12 cellular contexts compared by ENCODE assay signal in genomic region chr10:87961314-87961713, GRCh38.
DNase-seq lines count a peak whose midpoint lies in the region; ATAC-seq, FAIRE-seq and TF ChIP-seq lines count a peak whose summit lies in the region.
"Had no signal": no experiment of that assay in that cellular context is flagged by ENCODE, and none has a peak within 500 bp of the region (broad histone marks: within the 10 kb centered on the region; RNA-seq: fewer than 3 reads in every experiment).

No MANE protein-coding gene starts in this region.

- H3K27me3 Mint-ChIP-seq in Calu3 (ENCODE audit: unreplicated experiment) (no peaks in the 10 kb centered on the region), osteocyte (ENCODE audit: unreplicated experiment) (no peaks in the 10 kb centered on the region)

- H3K4me3 Mint-ChIP-seq in Calu3 (ENCODE audit: low read depth, unreplicated experiment) (no peak overlapping the region), osteocyte (ENCODE audit: unreplicated experiment) (no peak overlapping the region)

- intact Hi-C loops in Calu3 (cut with micrococcal nuclease; ENCODE audit: unreplicated experiment) = no loop called here

- CTCF ChIA-PET in Calu3 (lab: Charles Lee) = no interaction called here

- FAIRE-seq in RCC 7860 (lab: Jason Lieb, UNC) = no peak

- TF ChIP-seq CTCF in Calu3 (IDR thresholded peaks at IDR 0.05; ENCODE audit: unreplicated experiment) (no peak), fibroblast of mammary gland (conservative IDR thresholded peaks at IDR 0.05; ENCODE audit: control insufficient read depth, insufficient read depth, low read depth, low read length) (no peak), osteocyte (IDR thresholded peaks at IDR 0.05) (no peak)

- H3K4me3 ChIP-seq in fibroblast of mammary gland (ENCODE audit: control insufficient read depth, low read depth, low read length) = no peak overlapping the region

- H3K9me3 Mint-ChIP-seq in Calu3 (ENCODE audit: low read depth, unreplicated experiment) = no peaks in the 10 kb centered on the region
- no peaks in the 10 kb centered on the region for H3K9me3 Mint-ChIP-seq in osteocyte (ENCODE audit: unreplicated experiment)

- no TSS peak for BruUV-seq in Calu3 (replicated peaks; lab: Mats Ljungman, UMichigan)

- peaks cover 12% of the 10 kb centered on the region for H3K4me1 Mint-ChIP-seq in Calu3 (ENCODE audit: low read depth, unreplicated experiment)
- H3K4me1 Mint-ChIP-seq in osteocyte (ENCODE audit: unreplicated experiment) = peaks cover 42% of the 10 kb centered on the region

- H3K27ac Mint-ChIP-seq in Calu3 (ENCODE audit: unreplicated experiment) (peak overlapping the region; percentile 1), osteocyte (ENCODE audit: unreplicated experiment) (peak overlapping the region; percentile 80)

- H3K36me3 Mint-ChIP-seq in Calu3 (ENCODE audit: insufficient read depth, unreplicated experiment) (no peaks in the 10 kb centered on the region), osteocyte (ENCODE audit: unreplicated experiment) (peaks cover 27% of the 10 kb centered on the region)

- DNase-seq in Calu3 = no peak
- DNase-seq in RCC 7860 (ENCODE audit: low spot score) = peak; percentile 15
- DNase-seq in fibroblast of mammary gland (ENCODE audit: low read depth) = peak; percentile 89
- no peak for DNase-seq in osteocyte (ENCODE audit: extremely low spot score, unreplicated experiment)
- DNase-seq in DMS 273 treated with DMSO at 0.1 percent for 48 hours (lab: John Stamatoyannopoulos, UW) = no peak
- DNase-seq in NCI-H1694 (lab: John Stamatoyannopoulos, UW) = no peak
- DNase-seq: activated CD8-positive, alpha-beta memory T cell treated with anti-CD3 and anti-CD28 coated beads, Interleukin-2, amount 50 U/mL, for 48 hours; effector memory CD4-positive, alpha-beta T cell; NCI-H1930; SHP77 treated with DMSO at 0.1 percent for 48 hours had no signal

- no peak for ATAC-seq in HG02840 (IDR thresholded peaks at IDR 0.05; ENCODE audit: low FRiP score, unreplicated experiment)
- no peak for ATAC-seq in HG03571 (IDR thresholded peaks at IDR 0.05; ENCODE audit: unreplicated experiment)

Comparison
In these comparisons a context has a peak if more than half of its experiments do, and no peak if none do; other contexts are left out.
1. DNase-seq: peak in RCC 7860 (single experiment) and fibroblast of mammary gland (single experiment); none in Calu3 (single experiment), osteocyte (single experiment), DMS 273 treated with DMSO at 0.1 percent for 48 hours (single experiment) and NCI-H1694 (single experiment).